Comparison of ENCODE assay signal across 19 cellular contexts in genomic region chr17:81931557-81932332, GRCh38. TPM values are rescaled to one million over a fixed set of nuclear protein-coding genes. Genes with fewer than 3 reads are reported as not detected.
DNase-seq lines count a peak whose midpoint lies in the region; ATAC-seq, FAIRE-seq and TF ChIP-seq lines count a peak whose summit lies in the region.
"Had no signal": no experiment of that assay in that cellular context is flagged by ENCODE, and none has a peak within 500 bp of the region (broad histone marks: within the 10 kb centered on the region; RNA-seq: fewer than 3 reads in every experiment).

No MANE protein-coding gene starts in this region.

- no peak for ATAC-seq in HG03521 (IDR thresholded peaks at IDR 0.05; ENCODE audit: unreplicated experiment)
- ATAC-seq: activated T-cell treated with anti-CD3 and anti-CD28 coated beads, Interleukin-2, amount 50 U/mL, for 72 hours; gastroesophageal sphincter had no signal

- no peak overlapping the region for H3K27ac ChIP-seq in caudate nucleus (ENCODE audit: low read depth, low read length)
- H3K27ac ChIP-seq: brain microvascular endothelial cell, gastroesophageal sphincter, thoracic aorta had no signal

- TF ChIP-seq POLR2A in GM12891 (IDR thresholded peaks at IDR 0.05; ENCODE audit: low read depth, low read length) (no peak), erythroblast (IDR thresholded peaks at IDR 0.05; ENCODE audit: low read length) (peak; percentile 41)

- FAIRE-seq in GM12891 (lab: Jason Lieb, UNC): peak; percentile 5

- DNase-seq in COR-L47 (lab: John Stamatoyannopoulos, UW): peak; percentile 25
- DNase-seq in GM12891 (ENCODE audit: insufficient read length, low spot score): no peak
- peak; percentile 84 for DNase-seq in NCI-H524 treated with DMSO at 0.1 percent for 48 hours (lab: John Stamatoyannopoulos, UW)
- DNase-seq in erythroblast (lab: John Stamatoyannopoulos, UW): no peak
- no peak for DNase-seq in DMS79 treated with DMSO at 0.1 percent for 48 hours (lab: John Stamatoyannopoulos, UW)
- DNase-seq in caudate nucleus (lab: John Stamatoyannopoulos, UW): no peak
- DNase-seq: activated CD4-positive, CD25-positive, alpha-beta regulatory T cell; activated T-cell treated with anti-CD3 and anti-CD28 coated beads, Interleukin-2, amount 50 U/mL, for 72 hours; brain microvascular endothelial cell; C1 segment of cervical spinal cord; dermis blood vessel endothelial cell; MG63; midbrain; SHP77 treated with DMSO at 0.1 percent for 48 hours; T-helper 2 cell had no signal

TF ChIP-seq in GM12891, 5 proteins besides CTCF, POLR2A, EP300 and RAD21:
- TF ChIP-seq TAF1 (IDR thresholded peaks at IDR 0.05; ENCODE audit: low read depth, low read length): no peak
- no peak for TF ChIP-seq POU2F2 (IDR thresholded peaks at IDR 0.05; ENCODE audit: low read depth, low read length)
- no peak for TF ChIP-seq SPI1 (IDR thresholded peaks at IDR 0.05; ENCODE audit: low read depth, low read length)
- no peak for TF ChIP-seq POLR2AphosphoS5 (IDR thresholded peaks at IDR 0.05; ENCODE audit: low read depth, low read length)
- no peak for TF ChIP-seq PAX5 (IDR thresholded peaks at IDR 0.05; ENCODE audit: insufficient read depth, low read length, severe bottlenecking)

RNA-seq across cellular contexts. Expression of gene MAFG, which starts 4.2 kb away (rescaled TPM):
- 12.1 TPM for polyA plus RNA-seq in GM12891 (2012; ENCODE audit: low read depth, missing spikeins)

RNA-seq across cellular contexts. Expression of gene PYCR1, which starts 5.4 kb away (rescaled TPM):
- 48.3 TPM for polyA plus RNA-seq in GM12891 (2012; ENCODE audit: low read depth, missing spikeins)

RNA-seq across cellular contexts. Expression of gene SIRT7, which starts 13.8 kb away (rescaled TPM):
- 26.2 TPM for polyA plus RNA-seq in GM12891 (2012; ENCODE audit: low read depth, missing spikeins)

RNA-seq across cellular contexts. Expression of gene MYADML2, which starts 15.3 kb away (rescaled TPM):
- not detected for polyA plus RNA-seq in GM12891 (2012; ENCODE audit: low read depth, missing spikeins)
- polyA plus RNA-seq: smooth muscle cell had no signal

RNA-seq across cellular contexts. Expression of gene PCYT2, which starts 20.5 kb away (rescaled TPM):
- polyA plus RNA-seq in GM12891 (2012; ENCODE audit: low read depth, missing spikeins): 20.2 TPM

Comparison
In these comparisons a context has a peak if more than half of its experiments do, and no peak if none do; other contexts are left out.
1. DNase-seq: peak in COR-L47 (single experiment) and NCI-H524 treated with DMSO at 0.1 percent for 48 hours (single experiment); none in GM12891 (single experiment), erythroblast (0 of 2), DMS79 treated with DMSO at 0.1 percent for 48 hours (single experiment) and caudate nucleus (0 of 61).